27 cellular contexts compared by ENCODE assay signal in the genomic region with DNA sequence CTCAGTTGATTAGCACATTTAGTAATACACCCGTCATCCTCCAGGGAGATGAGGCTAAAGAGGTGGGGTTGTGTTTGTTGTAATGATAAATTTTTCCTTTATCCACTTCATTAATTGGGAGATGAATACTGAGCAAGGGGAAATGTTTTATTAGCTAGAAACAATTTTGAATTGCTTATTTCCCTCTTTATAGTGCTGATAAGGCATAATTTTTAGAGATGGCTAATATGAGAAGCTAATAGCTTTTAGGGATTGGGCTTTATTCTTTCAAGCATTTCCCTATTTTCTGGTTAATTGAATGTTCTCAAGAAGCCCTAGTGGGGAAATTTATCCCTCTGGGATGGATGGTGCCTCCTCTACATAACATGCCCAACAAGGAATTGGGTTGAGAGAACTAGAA.
"Had no signal": no experiment of that assay in that cellular context is flagged by ENCODE, and none has a peak within 500 bp of the region (broad histone marks: within the 10 kb centered on the region; RNA-seq: fewer than 3 reads in every experiment).

No MANE protein-coding gene starts in this region.

- H3K4me1 ChIP-seq: stomach, suprapubic skin, testis, thyroid gland, tibial artery, tibial nerve, transverse colon, upper lobe of left lung, upper lobe of right lung, uterus, vagina had no signal

- H3K9me3 ChIP-seq: stomach, suprapubic skin, testis, thoracic aorta, thyroid gland, tibial artery, transverse colon, upper lobe of left lung, upper lobe of right lung, uterus, vagina had no signal

- H3K36me3 ChIP-seq: stomach, suprapubic skin, thoracic aorta, thyroid gland, tibial artery, tibial nerve, transverse colon, upper lobe of left lung, upper lobe of right lung, uterus, vagina had no signal

- FAIRE-seq: urothelium cell line had no signal

- H3K27me3 ChIP-seq: stomach, suprapubic skin, testis, thyroid gland, tibial artery, tibial nerve, transverse colon, upper lobe of left lung, upper lobe of right lung, uterus, vagina had no signal

- H3K27ac ChIP-seq: stomach, suprapubic skin, testis, thoracic aorta, thyroid gland, tibial artery, tibial nerve, transverse colon, upper lobe of left lung, upper lobe of right lung, uterus, vagina had no signal

- DNase-seq: stimulated activated CD4-positive, alpha-beta T cell treated with anti-CD3 and anti-CD28 coated beads, Interleukin-2, amount 100 ng/mL, for 48 hours; stimulated activated CD4-positive, alpha-beta T cell treated with anti-CD3 and anti-CD28 coated beads, Interleukin-4, amount 100 ng/mL, for 1 hour; stimulated activated CD4-positive, alpha-beta T cell treated with anti-CD3 and anti-CD28 coated beads, Interleukin-4, amount 100 ng/mL, for 24 hours; stimulated activated CD4-positive, alpha-beta T cell treated with anti-CD3 and anti-CD28 coated beads, Interleukin-4, amount 100 ng/mL, for 4 hours; stimulated activated CD8-positive, alpha-beta memory T cell treated with anti-CD3 and anti-CD28 coated beads, Interleukin-4, amount 100 ng/mL, for 48 hours; stimulated activated naive B cell treated with anti-CD40 and anti-IgM and Interleukin-4, amounts not matched to agents 10 μg/mL and 1 μg/mL and 100 μg/mL, for 72 hours; stimulated activated naive CD4-positive, alpha-beta T cell; stimulated activated naive CD4-positive, alpha-beta T cell treated with Interleukin-2 at 50 U/mL for 16 hours; stimulated activated naive CD8-positive, alpha-beta T cell treated with anti-CD3 and anti-CD28 coated beads, Interleukin-15, amount 100 ng/mL, for 72 hours; stimulated activated naive CD8-positive, alpha-beta T cell treated with anti-CD3 and anti-CD28 coated beads, Interleukin-15, Interleukin-2, amounts not matched to agents 100 U/mL and 50 U/mL, for 24 hours; stomach; substantia nigra; testis; thyroid gland; tibial artery; transverse colon; trophoblast cell; upper lobe of left lung; upper lobe of right lung; uterus had no signal

- ATAC-seq: stimulated activated effector memory CD8-positive, alpha-beta T cell treated with anti-CD3 and anti-CD28 coated beads, Interleukin-12 subunit alpha, Interleukin-12 subunit beta, amount 100 ng/mL, for 72 hours; stimulated activated memory B cell treated with anti-CD40 and anti-IgM and Interleukin-4, amounts not matched to agents 10 μg/mL and 1 μg/mL and 100 μg/mL, for 72 hours; stimulated activated naive B cell treated with anti-CD40 and anti-IgM and Interleukin-4, amounts not matched to agents 10 μg/mL and 1 μg/mL and 100 μg/mL, for 72 hours; stimulated activated naive CD8-positive, alpha-beta T cell treated with anti-CD3 and anti-CD28 coated beads, Interleukin-15, amount 100 ng/mL, for 72 hours; stimulated activated naive CD8-positive, alpha-beta T cell treated with anti-CD3 and anti-CD28 coated beads, Interleukin-15, Interleukin-2, amounts not matched to agents 100 U/mL and 50 U/mL, for 24 hours; upper lobe of right lung had no signal

- H3K4me3 ChIP-seq: stomach, suprapubic skin, testis, thoracic aorta, thyroid gland, tibial artery, tibial nerve, transverse colon, upper lobe of left lung, upper lobe of right lung, uterus, vagina had no signal
